In the genomic region with DNA sequence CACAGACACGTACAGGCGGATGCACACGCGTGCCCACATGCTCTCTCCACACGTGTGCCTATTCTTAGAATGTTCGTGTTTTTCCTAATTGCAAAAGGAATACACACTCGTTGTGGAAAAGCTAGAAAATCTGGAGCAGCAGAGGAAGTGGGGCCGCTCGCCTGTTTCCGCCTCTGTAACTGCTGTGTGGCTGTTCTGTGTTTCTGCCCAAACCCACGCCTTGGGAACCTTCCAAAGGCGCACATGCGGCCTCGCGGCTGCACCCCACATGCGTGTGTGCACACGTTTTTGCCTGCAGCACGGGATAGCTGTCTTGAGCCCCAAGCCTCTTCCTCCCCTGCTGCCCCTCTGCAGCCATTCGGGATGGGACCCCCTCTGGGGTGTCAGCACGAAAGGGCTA, we compare ENCODE assay signal across 29 cellular contexts. TPM values are rescaled to one million over a fixed set of nuclear protein-coding genes. Genes with fewer than 3 reads are reported as not detected.
"Had no signal": no experiment of that assay in that cellular context is flagged by ENCODE, and none has a peak within 500 bp of the region (broad histone marks: within the 10 kb centered on the region; RNA-seq: fewer than 3 reads in every experiment).

No MANE protein-coding gene starts in this region.

- H3K4me1 ChIP-seq: parathyroid adenoma, stomach, uterus had no signal

- FAIRE-seq: endometrium had no signal

- H3K27ac ChIP-seq: parathyroid adenoma, right lobe of liver, skin epidermis, stomach, testis, uterus, VCaP had no signal

- H3K36me3 ChIP-seq: uterus had no signal

- H3K4me3 ChIP-seq: mucosa of descending colon, right lobe of liver, skin epidermis, stomach, testis, uterus had no signal

- H3K9ac ChIP-seq: parathyroid adenoma had no signal

- H3K9me3 ChIP-seq: mucosa of descending colon, right lobe of liver, stomach, testis, uterus had no signal

- DNase-seq: activated CD4-positive, alpha-beta T cell treated with anti-CD3 and anti-CD28 coated beads for 1 hour; activated CD4-positive, alpha-beta T cell treated with anti-CD3 and anti-CD28 coated beads, Interleukin-2, amount 50 U/mL, for 1 hour; activated CD8-positive, alpha-beta T cell treated with anti-CD3 and anti-CD28 coated beads, Interleukin-2, amount 10 ng/mL, durations not matched to agents 7 days and 5 days; activated T-cell treated with anti-CD3 and anti-CD28 coated beads, Interleukin-2, amount 50 U/mL, for 1 hour; aorta; caudate nucleus; effector CD4-positive, alpha-beta T cell; erythroblast; immature natural killer cell; left cardiac atrium; mesenchymal stem cell; nephron progenitor cell; nucleus accumbens; stimulated activated CD4-positive, alpha-beta T cell treated with anti-CD3 and anti-CD28 coated beads, Interleukin-2, amount 100 ng/mL, for 24 hours; stomach; testis; trophoblast cell; uterus had no signal

RNA-seq across cellular contexts. Expression of gene BHLHE23, which starts 42.1 kb away (rescaled TPM):
- total RNA-seq: activated CD8-positive, alpha-beta T cell treated with anti-CD3 and anti-CD28 coated beads, Interleukin-2, amount 10 ng/mL, durations not matched to agents 7 days and 5 days; activated naive CD4-positive, alpha-beta T cell treated with anti-CD3 and anti-CD28 coated beads, Interleukin-2, amount 50 U/mL, for 72 hours; activated T-helper 17 cell treated with anti-CD3 and anti-CD28 coated beads, Interleukin-2, amount 50 U/mL, for 72 hours; aorta; fibroblast of lung; left cardiac atrium; mucosa of descending colon; right lobe of liver; T-helper 2 cell treated with Interferon-gamma antibody and Interleukin-4, amounts not matched to agents 100 ng/mL and 5 ng/mL, for 36 hours; uterus had no signal
- polyA plus RNA-seq: adipose tissue, aorta, fibroblast of lung, immature natural killer cell, stomach had no signal
